In the genomic region with DNA sequence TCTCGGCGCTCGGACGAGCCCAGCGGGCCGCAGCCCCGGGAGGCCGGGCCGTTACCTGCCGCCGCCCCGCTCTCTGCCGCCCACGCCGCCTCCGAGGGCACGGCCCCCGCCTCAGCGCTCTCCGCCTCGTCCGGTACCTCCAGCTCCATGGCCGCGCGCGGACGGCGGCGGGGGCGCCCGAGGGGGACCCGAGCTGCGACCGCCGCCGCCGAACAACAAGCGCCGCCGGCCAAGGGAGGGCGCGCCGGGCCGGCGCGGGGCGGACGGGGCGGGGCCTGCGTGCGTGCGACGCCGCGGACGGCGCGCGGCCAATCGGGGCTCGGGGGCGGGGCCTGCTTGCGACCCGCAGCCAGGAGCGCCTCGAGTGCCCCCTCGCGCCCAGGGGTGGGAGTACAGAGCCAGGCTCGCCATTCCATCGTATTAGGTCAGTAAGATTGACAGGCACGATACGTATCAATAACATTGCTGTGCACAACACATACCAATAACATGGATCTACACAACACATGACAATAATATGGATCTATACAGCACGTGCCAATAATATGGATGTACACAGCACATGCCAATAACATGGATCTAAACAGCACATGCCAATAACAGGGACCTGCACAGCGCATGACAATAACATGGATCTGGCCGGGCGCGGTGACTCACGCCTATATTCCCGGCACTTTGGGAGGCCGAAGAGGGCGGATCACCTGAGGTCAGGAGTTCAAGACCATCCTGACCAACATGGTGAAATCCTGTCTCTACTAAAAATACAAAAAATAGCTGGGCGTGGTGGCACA, we compare ENCODE assay signal across 1 cellular context.
A peak's percentile ranks its signal among the peaks of the same experiment; 100 is the strongest.
TF ChIP-seq lines count a peak whose summit lies in the region.

A gene with protein sequence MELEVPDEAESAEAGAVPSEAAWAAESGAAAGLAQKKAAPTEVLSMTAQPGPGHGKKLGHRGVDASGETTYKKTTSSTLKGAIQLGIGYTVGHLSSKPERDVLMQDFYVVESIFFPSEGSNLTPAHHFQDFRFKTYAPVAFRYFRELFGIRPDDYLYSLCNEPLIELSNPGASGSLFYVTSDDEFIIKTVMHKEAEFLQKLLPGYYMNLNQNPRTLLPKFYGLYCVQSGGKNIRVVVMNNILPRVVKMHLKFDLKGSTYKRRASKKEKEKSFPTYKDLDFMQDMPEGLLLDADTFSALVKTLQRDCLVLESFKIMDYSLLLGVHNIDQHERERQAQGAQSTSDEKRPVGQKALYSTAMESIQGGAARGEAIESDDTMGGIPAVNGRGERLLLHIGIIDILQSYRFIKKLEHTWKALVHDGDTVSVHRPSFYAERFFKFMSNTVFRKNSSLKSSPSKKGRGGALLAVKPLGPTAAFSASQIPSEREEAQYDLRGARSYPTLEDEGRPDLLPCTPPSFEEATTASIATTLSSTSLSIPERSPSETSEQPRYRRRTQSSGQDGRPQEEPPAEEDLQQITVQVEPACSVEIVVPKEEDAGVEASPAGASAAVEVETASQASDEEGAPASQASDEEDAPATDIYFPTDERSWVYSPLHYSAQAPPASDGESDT (minus strand): TSS at position 227 of the 791 bp plus-strand sequence. CDS start 78 bp downstream, at position 149.

TF ChIP-seq in K562, 482 proteins besides CTCF, POLR2A, EP300 and RAD21 (continued from another document):
- TF ChIP-seq, protein P1, sequence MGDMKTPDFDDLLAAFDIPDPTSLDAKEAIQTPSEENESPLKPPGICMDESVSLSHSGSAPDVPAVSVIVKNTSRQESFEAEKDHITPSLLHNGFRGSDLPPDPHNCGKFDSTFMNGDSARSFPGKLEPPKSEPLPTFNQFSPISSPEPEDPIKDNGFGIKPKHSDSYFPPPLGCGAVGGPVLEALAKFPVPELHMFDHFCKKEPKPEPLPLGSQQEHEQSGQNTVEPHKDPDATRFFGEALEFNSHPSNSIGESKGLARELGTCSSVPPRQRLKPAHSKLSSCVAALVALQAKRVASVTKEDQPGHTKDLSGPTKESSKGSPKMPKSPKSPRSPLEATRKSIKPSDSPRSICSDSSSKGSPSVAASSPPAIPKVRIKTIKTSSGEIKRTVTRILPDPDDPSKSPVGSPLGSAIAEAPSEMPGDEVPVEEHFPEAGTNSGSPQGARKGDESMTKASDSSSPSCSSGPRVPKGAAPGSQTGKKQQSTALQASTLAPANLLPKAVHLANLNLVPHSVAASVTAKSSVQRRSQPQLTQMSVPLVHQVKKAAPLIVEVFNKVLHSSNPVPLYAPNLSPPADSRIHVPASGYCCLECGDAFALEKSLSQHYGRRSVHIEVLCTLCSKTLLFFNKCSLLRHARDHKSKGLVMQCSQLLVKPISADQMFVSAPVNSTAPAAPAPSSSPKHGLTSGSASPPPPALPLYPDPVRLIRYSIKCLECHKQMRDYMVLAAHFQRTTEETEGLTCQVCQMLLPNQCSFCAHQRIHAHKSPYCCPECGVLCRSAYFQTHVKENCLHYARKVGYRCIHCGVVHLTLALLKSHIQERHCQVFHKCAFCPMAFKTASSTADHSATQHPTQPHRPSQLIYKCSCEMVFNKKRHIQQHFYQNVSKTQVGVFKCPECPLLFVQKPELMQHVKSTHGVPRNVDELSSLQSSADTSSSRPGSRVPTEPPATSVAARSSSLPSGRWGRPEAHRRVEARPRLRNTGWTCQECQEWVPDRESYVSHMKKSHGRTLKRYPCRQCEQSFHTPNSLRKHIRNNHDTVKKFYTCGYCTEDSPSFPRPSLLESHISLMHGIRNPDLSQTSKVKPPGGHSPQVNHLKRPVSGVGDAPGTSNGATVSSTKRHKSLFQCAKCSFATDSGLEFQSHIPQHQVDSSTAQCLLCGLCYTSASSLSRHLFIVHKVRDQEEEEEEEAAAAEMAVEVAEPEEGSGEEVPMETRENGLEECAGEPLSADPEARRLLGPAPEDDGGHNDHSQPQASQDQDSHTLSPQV (IDR thresholded peaks at IDR 0.05), result no peak
- TF ChIP-seq POLR2H (tag; IDR thresholded peaks at IDR 0.05; ENCODE audit: low read depth), result no peak
- no peak for TF ChIP-seq PRPF4 (IDR thresholded peaks at IDR 0.05; ENCODE audit: insufficient read depth, low read depth, low read length, poor library complexity, severe bottlenecking)
- TF ChIP-seq ZNF232 (CRISPR knock-in tag; IDR thresholded peaks at IDR 0.05), result no peak
- TF ChIP-seq SETDB1 (IDR thresholded peaks at IDR 0.05; ENCODE audit: low read length), result no peak
- TF ChIP-seq MEF2A (IDR thresholded peaks at IDR 0.05; ENCODE audit: control insufficient read depth, low read depth, low read length), result no peak
- no peak for TF ChIP-seq DACH1 (IDR thresholded peaks at IDR 0.05; ENCODE audit: partially characterized antibody)
- no peak for TF ChIP-seq HCFC1 (IDR thresholded peaks at IDR 0.05; ENCODE audit: low read depth, low read length)
- TF ChIP-seq ZNF699 (CRISPR knock-in tag; IDR thresholded peaks at IDR 0.05; ENCODE audit: insufficient replicate concordance), result no peak
- TF ChIP-seq ZNF695 (CRISPR knock-in tag; IDR thresholded peaks at IDR 0.05), result no peak
- TF ChIP-seq ZNF668 (CRISPR knock-in tag; IDR thresholded peaks at IDR 0.05), result no peak
- no peak for TF ChIP-seq RUNX1 (IDR thresholded peaks at IDR 0.05; ENCODE audit: low read depth)
- TF ChIP-seq FIP1L1 (IDR thresholded peaks at IDR 0.05; ENCODE audit: low read depth, low read length, poor library complexity, severe bottlenecking), result no peak
- no peak for TF ChIP-seq HMG20A (CRISPR knock-in tag; conservative IDR thresholded peaks at IDR 0.05)
- no peak for TF ChIP-seq RBM15 (IDR thresholded peaks at IDR 0.05; ENCODE audit: insufficient read depth, low read length)
- no peak for TF ChIP-seq TSC22D4 (tag; IDR thresholded peaks at IDR 0.05)
- peak in 1 of 2 experiments; percentile 29; a peak in 1 of 4 replicates for TF ChIP-seq TEAD1 (CRISPR knock-in tag; IDR thresholded peaks at IDR 0.05)
- no peak for TF ChIP-seq CHD2 (IDR thresholded peaks at IDR 0.05; ENCODE audit: low read depth, low read length)
- TF ChIP-seq PHF20 (IDR thresholded peaks at IDR 0.05; ENCODE audit: partially characterized antibody), result peak; percentile 32
- TF ChIP-seq, protein P2, sequence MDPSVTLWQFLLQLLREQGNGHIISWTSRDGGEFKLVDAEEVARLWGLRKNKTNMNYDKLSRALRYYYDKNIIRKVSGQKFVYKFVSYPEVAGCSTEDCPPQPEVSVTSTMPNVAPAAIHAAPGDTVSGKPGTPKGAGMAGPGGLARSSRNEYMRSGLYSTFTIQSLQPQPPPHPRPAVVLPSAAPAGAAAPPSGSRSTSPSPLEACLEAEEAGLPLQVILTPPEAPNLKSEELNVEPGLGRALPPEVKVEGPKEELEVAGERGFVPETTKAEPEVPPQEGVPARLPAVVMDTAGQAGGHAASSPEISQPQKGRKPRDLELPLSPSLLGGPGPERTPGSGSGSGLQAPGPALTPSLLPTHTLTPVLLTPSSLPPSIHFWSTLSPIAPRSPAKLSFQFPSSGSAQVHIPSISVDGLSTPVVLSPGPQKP (CRISPR knock-in tag; IDR thresholded peaks at IDR 0.05), result no peak
- no peak for TF ChIP-seq HDAC2 (IDR thresholded peaks at IDR 0.05)
- no peak for TF ChIP-seq NCOA6 (IDR thresholded peaks at IDR 0.05)
- no peak for TF ChIP-seq SP2 (IDR thresholded peaks at IDR 0.05; ENCODE audit: extremely low read depth, low read depth, low read length, poor library complexity, severe bottlenecking)
- no peak for TF ChIP-seq SIX5 (IDR thresholded peaks at IDR 0.05; ENCODE audit: borderline replicate concordance in 1 of 2, insufficient read depth in 1 of 2, low read depth in 1 of 2, low read length in 2 of 2)
- no peak for TF ChIP-seq SPI1 (IDR thresholded peaks at IDR 0.05; ENCODE audit: borderline replicate concordance, low read depth, low read length)
- TF ChIP-seq GTF2F1 (IDR thresholded peaks at IDR 0.05; ENCODE audit: low read depth, low read length), result no peak
TF ChIP-seq in K562: peak in this region for 68.
